In the genomic region with DNA sequence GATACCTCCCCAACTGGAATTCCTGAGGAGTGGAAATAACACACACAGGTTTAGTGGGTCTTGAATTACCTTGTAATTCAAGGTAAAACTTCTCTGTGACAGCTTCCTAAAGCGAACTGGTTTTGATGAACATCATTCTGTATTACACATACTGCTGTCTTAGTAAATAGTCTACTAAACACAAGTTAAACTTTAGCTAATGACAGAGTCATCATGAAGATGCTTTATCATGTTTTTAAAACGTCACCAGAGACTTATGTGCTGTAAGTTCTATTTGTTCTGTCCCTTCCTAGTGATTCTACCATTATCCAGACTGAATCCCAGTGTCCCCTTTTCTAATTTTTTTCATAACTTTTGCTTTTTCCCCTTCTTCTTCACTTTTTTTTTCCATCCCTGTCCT, we compare ENCODE assay signal across 27 cellular contexts. TPM values are rescaled to one million over a fixed set of nuclear protein-coding genes. Genes with fewer than 3 reads are reported as not detected.
DNase-seq lines count a peak whose midpoint lies in the region; ATAC-seq and TF ChIP-seq lines count a peak whose summit lies in the region.
"Had no signal": no experiment of that assay in that cellular context is flagged by ENCODE, and none has a peak within 500 bp of the region (broad histone marks: within the 10 kb centered on the region; RNA-seq: fewer than 3 reads in every experiment).

No MANE protein-coding gene starts in this region.

- H3K4me1 Mint-ChIP-seq in memory B cell: no peaks in the 10 kb centered on the region
- peaks cover under 1% of the 10 kb centered on the region for H3K4me1 Mint-ChIP-seq in stimulated activated effector memory CD8-positive, alpha-beta T cell treated with anti-CD3 and anti-CD28 coated beads, Interleukin-12 subunit alpha, Interleukin-12 subunit beta, amount 100 ng/mL, for 72 hours
- H3K4me1 Mint-ChIP-seq: B cell had no signal

- TF ChIP-seq CTCF in HEK293 (tag by site-specific recombination; IDR thresholded peaks at IDR 0.05): no peak

- no peak overlapping the region for H3K4me3 Mint-ChIP-seq in memory B cell
- no peak overlapping the region for H3K4me3 Mint-ChIP-seq in stimulated activated effector memory CD8-positive, alpha-beta T cell treated with anti-CD3 and anti-CD28 coated beads, Interleukin-12 subunit alpha, Interleukin-12 subunit beta, amount 100 ng/mL, for 72 hours
- H3K4me3 Mint-ChIP-seq: B cell; CD8-positive, alpha-beta T cell; GM23338; H9; HFFc6 had no signal

- CTCF ChIA-PET in HEK293 (lab: Yijun Ruan, JAX): no interaction called here

- POLR2A ChIA-PET in HEK293 (lab: Yijun Ruan, JAX): interaction anchor here (0.7 kb wide), 1 partner anchor 12 kb away, joined by 3 read pairs; a partner anchor contains a TSS

- H3K4me1 ChIP-seq in HEK293 (ENCODE audit: control insufficient read depth, insufficient read depth, low read length): no peaks in the 10 kb centered on the region
- H3K4me1 ChIP-seq: Caco-2 had no signal

- no peaks in the 10 kb centered on the region for H3K9me3 ChIP-seq in HEK293 (ENCODE audit: control insufficient read depth, insufficient read depth, low read depth, low read length)
- H3K9me3 ChIP-seq: Caco-2, MG63 had no signal

- H3K27ac Mint-ChIP-seq in memory B cell: peak overlapping the region; percentile 9
- peak overlapping the region; percentile 67 for H3K27ac Mint-ChIP-seq in stimulated activated effector memory CD8-positive, alpha-beta T cell treated with anti-CD3 and anti-CD28 coated beads, Interleukin-12 subunit alpha, Interleukin-12 subunit beta, amount 100 ng/mL, for 72 hours
- H3K27ac Mint-ChIP-seq: B cell; CD8-positive, alpha-beta T cell; GM23338; H9; HFFc6 had no signal

- peak; percentile 15 for DNase-seq in glomerular visceral epithelial cell (ENCODE audit: extremely low spot score)
- DNase-seq in memory B cell (ENCODE audit: low spot score in 2 of 2): no peak
- DNase-seq in stimulated activated effector memory CD8-positive, alpha-beta T cell treated with anti-CD3 and anti-CD28 coated beads, Interleukin-12 subunit alpha, Interleukin-12 subunit beta, amount 100 ng/mL, for 72 hours (ENCODE audit: low spot score in 2 of 2): no peak
- DNase-seq in NCI-H2081 treated with DMSO at 0.1 percent for 48 hours (lab: John Stamatoyannopoulos, UW): no peak
- no peak for DNase-seq in posterior vena cava (ENCODE audit: low spot score)
- DNase-seq: Caco-2; CD8-positive, alpha-beta T cell; DMS 273 treated with DMSO at 0.1 percent for 48 hours; DND-41; H9; HFFc6; IMR-90; KG1; MG63; NCI-H1105 treated with DMSO at 0.1 percent for 48 hours; NCI-H2081; NCI-H2171; NCI-H226; NCI-H510A; NCI-H69 had no signal

- peaks cover 0 to 15% of the 10 kb centered on the region in 2 experiments; a peak in 1 of 3 replicates for H3K36me3 ChIP-seq in HEK293 (ENCODE audit: control insufficient read depth in 2 of 2, insufficient read depth in 1 of 2, low read length in 2 of 2)

- no peak overlapping the region for H3K4me3 ChIP-seq in HEK293 (ENCODE audit: low read depth, low read length)
- H3K4me3 ChIP-seq: GM23338, MG63 had no signal

- peaks cover 3% of the 10 kb centered on the region for H3K36me3 Mint-ChIP-seq in memory B cell
- H3K36me3 Mint-ChIP-seq in stimulated activated effector memory CD8-positive, alpha-beta T cell treated with anti-CD3 and anti-CD28 coated beads, Interleukin-12 subunit alpha, Interleukin-12 subunit beta, amount 100 ng/mL, for 72 hours: peaks cover 38% of the 10 kb centered on the region

- H3K27me3 Mint-ChIP-seq in memory B cell: no peaks in the 10 kb centered on the region
- H3K27me3 Mint-ChIP-seq: B cell had no signal

- peaks cover 3% of the 10 kb centered on the region for H3K9me3 Mint-ChIP-seq in memory B cell
- no peaks in the 10 kb centered on the region for H3K9me3 Mint-ChIP-seq in stimulated activated effector memory CD8-positive, alpha-beta T cell treated with anti-CD3 and anti-CD28 coated beads, Interleukin-12 subunit alpha, Interleukin-12 subunit beta, amount 100 ng/mL, for 72 hours
- H3K9me3 Mint-ChIP-seq: CD8-positive, alpha-beta T cell; GM23338; H9; HFFc6 had no signal

- intact Hi-C loops in posterior vena cava (cut with DNase I): loop anchor here in 1 of 2 donors (2.0 kb wide), 1 partner anchor 39 kb away; no protein-coding TSS in a partner anchor

- no peak for ATAC-seq in memory B cell (ENCODE audit: low read depth)
- no peak for ATAC-seq in stimulated activated effector memory CD8-positive, alpha-beta T cell treated with anti-CD3 and anti-CD28 coated beads, Interleukin-12 subunit alpha, Interleukin-12 subunit beta, amount 100 ng/mL, for 72 hours
- no peak for ATAC-seq in HG03139 (IDR thresholded peaks at IDR 0.05; ENCODE audit: unreplicated experiment)
- ATAC-seq: CD8-positive, alpha-beta T cell; GM23338; Panc1; SK-N-SH treated with all-trans-retinoic acid at 6 μM for 48 hours had no signal

- H3K27ac ChIP-seq in HEK293 (ENCODE audit: extremely low read depth, low read depth, low read length): no peak overlapping the region
- H3K27ac ChIP-seq: C4-2B had no signal

TF ChIP-seq in HEK293, 187 proteins besides CTCF, POLR2A, EP300 and RAD21:
- TF ChIP-seq PRDM1 (tag by site-specific recombination; IDR thresholded peaks at IDR 0.05) (0 out of 2 replicates have a peak, but pooled peaks have one; percentile 4), ZNF433 (tag by site-specific recombination; IDR thresholded peaks at IDR 0.05; ENCODE audit: low read depth) (no peak)

RNA-seq across cellular contexts. Expression of a gene that starts 11.6 kb away (rescaled TPM):
- total RNA-seq in posterior vena cava: 10 to 100 TPM in 1 of 2 donors, 1 to 10 TPM in 1; 9.4 to 13.7 TPM
